Comparison of ENCODE assay signal across 14 cellular contexts in the genomic region with DNA sequence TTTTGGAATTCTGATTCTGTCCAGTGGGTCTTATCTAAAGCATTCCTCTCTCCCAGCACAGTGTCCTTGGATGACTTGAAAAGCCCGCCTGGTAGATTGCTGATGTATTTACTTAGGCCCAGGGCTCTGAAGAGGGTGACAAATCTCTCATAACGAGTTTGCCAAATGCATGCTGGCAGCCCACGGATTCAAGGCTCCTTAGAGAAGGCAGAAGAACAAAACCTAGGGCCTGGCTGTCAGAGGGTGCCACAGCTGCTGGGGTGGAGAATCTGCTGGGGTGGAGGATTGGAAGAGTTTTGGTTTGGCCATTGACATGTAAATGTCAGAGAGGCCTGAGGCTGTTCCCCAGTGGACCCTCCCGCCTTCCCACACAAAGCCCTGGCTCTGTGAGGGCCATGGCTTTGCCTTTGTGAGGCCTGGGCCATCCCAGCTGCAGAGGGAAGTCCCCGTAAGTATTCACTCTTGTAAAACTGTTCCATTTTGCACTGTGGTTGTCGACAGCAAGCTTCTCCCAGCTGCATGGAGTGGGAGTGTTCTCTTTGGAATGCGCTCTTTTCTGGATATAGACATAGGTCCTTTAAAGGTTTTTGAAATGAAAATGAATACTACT. TPM values are rescaled to one million over a fixed set of nuclear protein-coding genes. Genes with fewer than 3 reads are reported as not detected.
DNase-seq lines count a peak whose midpoint lies in the region; ATAC-seq, FAIRE-seq and TF ChIP-seq lines count a peak whose summit lies in the region.
"Had no signal": no experiment of that assay in that cellular context is flagged by ENCODE, and none has a peak within 500 bp of the region (broad histone marks: within the 10 kb centered on the region; RNA-seq: fewer than 3 reads in every experiment).

No MANE protein-coding gene starts in this region.

- H3K4me1 Mint-ChIP-seq in activated CD4-positive, alpha-beta memory T cell treated with anti-CD3 and anti-CD28 coated beads, Interleukin-2, amount 10 ng/mL, durations not matched to agents 7 days and 5 days, result no peaks in the 10 kb centered on the region
- H3K4me1 Mint-ChIP-seq in natural killer cell, result no peaks in the 10 kb centered on the region

- H3K27ac Mint-ChIP-seq in activated CD4-positive, alpha-beta memory T cell treated with anti-CD3 and anti-CD28 coated beads, Interleukin-2, amount 10 ng/mL, durations not matched to agents 7 days and 5 days, result no peak overlapping the region
- no peak overlapping the region for H3K27ac Mint-ChIP-seq in natural killer cell
- H3K27ac Mint-ChIP-seq: T-helper 2 cell treated with Interferon-gamma antibody and Interleukin-4, amounts not matched to agents 5 μg/mL and 100 μg/mL, for 36 hours had no signal

- H3K36me3 ChIP-seq in HUES64 (ENCODE audit: insufficient read depth, low read length) (no peaks in the 10 kb centered on the region), ascending aorta (no peaks in the 10 kb centered on the region), iPS-18a (ENCODE audit: control insufficient read depth, low read depth, low read length) (no peaks in the 10 kb centered on the region), stomach smooth muscle (ENCODE audit: control insufficient read depth in 2 of 2, insufficient read depth in 2 of 2, low read length in 2 of 2) (no peaks in the 10 kb centered on the region)

- H3K4me1 ChIP-seq in HUES64 (ENCODE audit: insufficient read depth, low read length), result peaks cover 19% of the 10 kb centered on the region
- H3K4me1 ChIP-seq in ascending aorta, result peaks cover 20 to 52% of the 10 kb centered on the region in 2 donors
- peaks cover 38% of the 10 kb centered on the region for H3K4me1 ChIP-seq in iPS-18a (ENCODE audit: control insufficient read depth, low read depth, low read length)
- peaks cover 11% of the 10 kb centered on the region for H3K4me1 ChIP-seq in stomach smooth muscle (ENCODE audit: control insufficient read depth, insufficient read depth, low read length)

- intact Hi-C loops in ascending aorta (cut with DNase I), result loop anchor here (1.0 to 2.0 kb wide), 3 partner anchors 50 to 116 kb away; a partner anchor contains a TSS
- intact Hi-C loops in natural killer cell (cut with micrococcal nuclease), result no loop called here

- CTCF ChIA-PET in activated CD4-positive, alpha-beta memory T cell treated with anti-CD3 and anti-CD28 coated beads, Interleukin-2, amount 10 ng/mL, durations not matched to agents 7 days and 5 days (lab: Charles Lee), result interaction anchor here (0.6 kb wide), 1 partner anchor 17 kb away, joined by 4 read pairs; no protein-coding TSS in a partner anchor

- H3K4me3 ChIP-seq in HUES64 (ENCODE audit: low read length) (no peak overlapping the region), ascending aorta (peak overlapping the region in 1 of 2 donors; percentile 42), iPS-18a (ENCODE audit: low read length) (no peak overlapping the region), stomach smooth muscle (ENCODE audit: low read length in 2 of 2) (no peak overlapping the region)

- 12% methylated on average over 7 of the region's 7 CpGs for WGBS in HUES64

- ATAC-seq in GM21529 (IDR thresholded peaks at IDR 0.05; ENCODE audit: unreplicated experiment) (no peak), natural killer cell (no peak)

- no peak overlapping the region for H3K9ac ChIP-seq in HUES64 (ENCODE audit: low read depth, low read length)
- H3K9ac ChIP-seq in iPS-18a (ENCODE audit: low read length), result peak overlapping the region; percentile 10
- no peak overlapping the region for H3K9ac ChIP-seq in stomach smooth muscle (ENCODE audit: low read length in 2 of 2)

- H3K9me3 ChIP-seq in HUES64 (ENCODE audit: insufficient read depth, low read depth, low read length) (no peaks in the 10 kb centered on the region), ascending aorta (no peaks in the 10 kb centered on the region), iPS-18a (ENCODE audit: control insufficient read depth, low read depth, low read length) (no peaks in the 10 kb centered on the region), stomach smooth muscle (ENCODE audit: control insufficient read depth in 2 of 2, low read length in 2 of 2) (no peaks in the 10 kb centered on the region)

- no peaks in the 10 kb centered on the region for H3K36me3 Mint-ChIP-seq in activated CD4-positive, alpha-beta memory T cell treated with anti-CD3 and anti-CD28 coated beads, Interleukin-2, amount 10 ng/mL, durations not matched to agents 7 days and 5 days (ENCODE audit: low read depth)
- no peaks in the 10 kb centered on the region for H3K36me3 Mint-ChIP-seq in natural killer cell

- H3K27ac ChIP-seq in HUES64 (ENCODE audit: low read depth, low read length), result peak overlapping the region; percentile 68; the same call in 1 of the 2 replicates
- peak overlapping the region; percentile 70 to 77 for H3K27ac ChIP-seq in ascending aorta
- H3K27ac ChIP-seq in iPS-18a (ENCODE audit: low read length), result peak overlapping the region; percentile 69
- H3K27ac ChIP-seq in stomach smooth muscle (ENCODE audit: low read length), result peak overlapping the region; percentile 24

- no peaks in the 10 kb centered on the region for H3K27me3 ChIP-seq in HUES64 (ENCODE audit: insufficient read depth, low read length)
- no peaks in the 10 kb centered on the region for H3K27me3 ChIP-seq in ascending aorta
- H3K27me3 ChIP-seq in iPS-18a (ENCODE audit: control insufficient read depth, insufficient read depth, low read length), result no peaks in the 10 kb centered on the region
- no peaks in the 10 kb centered on the region for H3K27me3 ChIP-seq in stomach smooth muscle (ENCODE audit: control insufficient read depth in 1 of 2, insufficient read depth in 2 of 2, low read length in 2 of 2)

- no peaks in the 10 kb centered on the region for H3K9me3 Mint-ChIP-seq in activated CD4-positive, alpha-beta memory T cell treated with anti-CD3 and anti-CD28 coated beads, Interleukin-2, amount 10 ng/mL, durations not matched to agents 7 days and 5 days
- H3K9me3 Mint-ChIP-seq in natural killer cell, result no peaks in the 10 kb centered on the region
- H3K9me3 Mint-ChIP-seq: T-helper 2 cell treated with Interferon-gamma antibody and Interleukin-4, amounts not matched to agents 5 μg/mL and 100 μg/mL, for 36 hours had no signal

- TF ChIP-seq CTCF in ascending aorta (IDR thresholded peaks at IDR 0.05) (no peak), natural killer cell (IDR thresholded peaks at IDR 0.05) (no peak)

- H3K27me3 Mint-ChIP-seq in activated CD4-positive, alpha-beta memory T cell treated with anti-CD3 and anti-CD28 coated beads, Interleukin-2, amount 10 ng/mL, durations not matched to agents 7 days and 5 days, result peaks cover 4% of the 10 kb centered on the region
- no peaks in the 10 kb centered on the region for H3K27me3 Mint-ChIP-seq in natural killer cell (ENCODE audit: low read depth in 2 of 2)

- DNase-seq in ascending aorta (ENCODE audit: low spot score in 2 of 2) (peak in 1 of 2 donors; percentile 75), natural killer cell (no peak), urothelium cell line (ENCODE audit: low spot score) (no peak)
- DNase-seq in activated CD4-positive, alpha-beta memory T cell treated with anti-CD3 and anti-CD28 coated beads, Interleukin-2, amount 10 ng/mL, durations not matched to agents 7 days and 5 days, result no peak
- DNase-seq: hippocampal formation, NCI-H2081 treated with DMSO at 0.1 percent for 48 hours had no signal

- POLR2A ChIA-PET in activated CD4-positive, alpha-beta memory T cell treated with anti-CD3 and anti-CD28 coated beads, Interleukin-2, amount 10 ng/mL, durations not matched to agents 7 days and 5 days (lab: Charles Lee), result no interaction called here

- FAIRE-seq in urothelium cell line (lab: Jason Lieb, UNC), result no peak
- FAIRE-seq: colon, G401.6, H54 had no signal

- H3K4me3 Mint-ChIP-seq in activated CD4-positive, alpha-beta memory T cell treated with anti-CD3 and anti-CD28 coated beads, Interleukin-2, amount 10 ng/mL, durations not matched to agents 7 days and 5 days, result no peak overlapping the region
- no peak overlapping the region for H3K4me3 Mint-ChIP-seq in natural killer cell
- H3K4me3 Mint-ChIP-seq: T-helper 2 cell treated with Interferon-gamma antibody and Interleukin-4, amounts not matched to agents 5 μg/mL and 100 μg/mL, for 36 hours had no signal

RNA-seq across cellular contexts. Expression of a gene that starts 50.3 kb away (rescaled TPM):
- 7.8 TPM for polyA plus RNA-seq in HUES64 (2013, experiment 1 of 2)
- 6.6 TPM for polyA plus RNA-seq in HUES64 (2013, experiment 2 of 2)
- total RNA-seq in ascending aorta (32.2 TPM), natural killer cell (1 to 10 TPM; 4.5 to 9.0 (median 4.6) TPM)
- total RNA-seq in activated CD4-positive, alpha-beta memory T cell treated with anti-CD3 and anti-CD28 coated beads, Interleukin-2, amount 10 ng/mL, durations not matched to agents 7 days and 5 days, result 1 to 10 TPM; 4.2 to 4.8 TPM
